In the genomic region with DNA sequence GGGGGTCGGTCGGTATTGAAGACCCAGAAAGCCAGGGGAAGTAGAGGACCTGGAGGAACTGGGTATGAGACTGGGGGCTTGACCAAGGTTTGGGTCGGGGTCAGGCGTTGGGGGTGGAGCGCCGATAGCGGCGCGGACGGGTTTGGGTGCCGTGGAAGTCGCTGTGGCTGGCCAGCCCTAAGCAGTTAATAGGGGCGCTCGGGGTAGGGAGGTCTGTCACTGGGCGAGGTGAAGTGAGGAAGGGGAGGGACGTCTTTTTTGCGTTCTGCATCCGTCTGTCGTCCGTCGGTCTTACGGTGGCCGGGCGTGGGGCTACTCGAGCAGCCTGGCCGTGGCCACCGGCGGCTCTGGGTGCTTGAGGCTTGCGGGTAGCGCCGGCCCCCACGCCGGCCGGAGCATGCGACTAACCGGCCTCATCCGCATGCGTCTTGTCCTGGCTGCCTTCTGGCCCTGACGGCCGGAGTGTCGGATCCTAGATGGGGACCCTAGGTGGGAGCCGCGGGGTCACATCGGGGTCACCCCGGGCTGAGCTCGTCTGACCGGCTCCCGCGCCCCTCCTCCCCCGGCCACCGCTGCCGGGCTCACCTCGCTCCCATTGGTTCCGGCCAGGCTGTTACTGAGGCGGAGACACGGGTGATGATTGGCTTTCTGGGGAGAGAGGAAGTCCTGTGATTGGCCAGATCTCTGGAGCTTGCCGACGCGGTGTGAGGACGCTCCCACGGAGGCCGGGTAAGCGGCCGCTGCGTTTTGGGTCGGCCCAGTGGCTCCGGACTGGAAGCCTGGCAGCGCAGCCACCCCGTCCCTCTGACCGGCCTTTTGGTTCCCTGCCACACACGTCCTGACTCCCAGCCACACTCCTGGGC, we compare ENCODE assay signal across 8 cellular contexts. TPM values are rescaled to one million over a fixed set of nuclear protein-coding genes. Genes with fewer than 3 reads are reported as not detected.
A peak's percentile ranks its signal among the peaks of the same experiment; 100 is the strongest.
DNase-seq lines count a peak whose midpoint lies in the region; ATAC-seq, FAIRE-seq and TF ChIP-seq lines count a peak whose summit lies in the region.

No MANE protein-coding gene starts in this region.

- TF ChIP-seq CTCF in right atrium auricular region (IDR thresholded peaks at IDR 0.05) (no peak), progenitor cell of endocrine pancreas (IDR thresholded peaks at IDR 0.05; ENCODE audit: unreplicated experiment) (no peak), vagina (IDR thresholded peaks at IDR 0.05) (no peak)

- DNase-seq in GM12891 (ENCODE audit: insufficient read length, low spot score) = peak; percentile 95
- peak; percentile 61 for DNase-seq in NCI-H1417 treated with DMSO at 0.1 percent for 48 hours (lab: John Stamatoyannopoulos, UW)
- peak; percentile 50 to 92 (median 78) for DNase-seq in T-helper 2 cell
- peak; percentile 55 to 96 (median 90) for DNase-seq in anterior cingulate cortex (lab: John Stamatoyannopoulos, UW)
- DNase-seq in right atrium auricular region (ENCODE audit: low spot score) = peak; percentile 97
- peak; percentile 83 for DNase-seq in progenitor cell of endocrine pancreas (ENCODE audit: low spot score, unreplicated experiment)
- DNase-seq in vagina (ENCODE audit: extremely low spot score in 2 of 2) = peak in 1 of 2 donors; percentile 98

- peaks cover 27% of the 10 kb centered on the region for H3K36me3 ChIP-seq in right atrium auricular region
- peaks cover 0 to 37% of the 10 kb centered on the region in 2 donors for H3K36me3 ChIP-seq in vagina

- peak; percentile 46 for ATAC-seq in HG02623 (IDR thresholded peaks at IDR 0.05; ENCODE audit: unreplicated experiment)

- H3K27me3 ChIP-seq in right atrium auricular region (no peaks in the 10 kb centered on the region), vagina (no peaks in the 10 kb centered on the region)

- H3K36me3 Mint-ChIP-seq in progenitor cell of endocrine pancreas (ENCODE audit: insufficient read depth) = peaks cover 14% of the 10 kb centered on the region

- H3K27me3 Mint-ChIP-seq in progenitor cell of endocrine pancreas = no peaks in the 10 kb centered on the region

- peak overlapping the region; percentile 94 for H3K4me3 Mint-ChIP-seq in progenitor cell of endocrine pancreas (ENCODE audit: low read depth)

- H3K4me1 ChIP-seq in right atrium auricular region (peaks cover 0 to 33% of the 10 kb centered on the region in 2 donors), vagina (peaks cover 54% of the 10 kb centered on the region)

- H3K9me3 Mint-ChIP-seq in progenitor cell of endocrine pancreas (ENCODE audit: low read depth) = no peaks in the 10 kb centered on the region

- TF ChIP-seq POLR2A in GM12891 (IDR thresholded peaks at IDR 0.05; ENCODE audit: low read depth, low read length) (peak; percentile 69), vagina (IDR thresholded peaks at IDR 0.05) (peak in 1 of 2 donors; percentile 65)

- H3K4me3 ChIP-seq in right atrium auricular region (peak overlapping the region; percentile 56 to 73), vagina (peak overlapping the region; percentile 58 to 69)

- H3K4me1 Mint-ChIP-seq in progenitor cell of endocrine pancreas (ENCODE audit: low read depth) = peaks cover 35% of the 10 kb centered on the region

- intact Hi-C loops in vagina (cut with DNase I) = loop anchor here (5.0 kb wide), 1 partner anchor 267 kb away; a partner anchor contains a TSS

- no peaks in the 10 kb centered on the region for H3K9me3 ChIP-seq in right atrium auricular region
- no peaks in the 10 kb centered on the region for H3K9me3 ChIP-seq in vagina

- FAIRE-seq in GM12891 (lab: Jason Lieb, UNC) = peak; percentile 98

- H3K27ac Mint-ChIP-seq in progenitor cell of endocrine pancreas = peak overlapping the region; percentile 97

- peak overlapping the region; percentile 98 to 100 for H3K27ac ChIP-seq in right atrium auricular region
- peak overlapping the region; percentile 99 for H3K27ac ChIP-seq in vagina

TF ChIP-seq in GM12891, 5 proteins besides CTCF, POLR2A, EP300 and RAD21:
- no peak for TF ChIP-seq POU2F2 (IDR thresholded peaks at IDR 0.05; ENCODE audit: low read depth, low read length)
- TF ChIP-seq TAF1 (IDR thresholded peaks at IDR 0.05; ENCODE audit: low read depth, low read length) = no peak; the same call in 1 of the 2 replicates
- no peak for TF ChIP-seq PAX5 (IDR thresholded peaks at IDR 0.05; ENCODE audit: insufficient read depth, low read length, severe bottlenecking)
- TF ChIP-seq SPI1 (IDR thresholded peaks at IDR 0.05; ENCODE audit: low read depth, low read length) = peak; percentile 82
- TF ChIP-seq POLR2AphosphoS5 (IDR thresholded peaks at IDR 0.05; ENCODE audit: low read depth, low read length) = peak; percentile 57

RNA-seq across cellular contexts. Expression of a gene that starts 10.3 kb away (rescaled TPM):
- 1.1 TPM for polyA plus RNA-seq in GM12891 (2012; ENCODE audit: low read depth, missing spikeins)
- total RNA-seq in right atrium auricular region (10 to 100 TPM; 42.5 to 53.2 TPM), progenitor cell of endocrine pancreas (11.3 and 15.8 TPM in 2 replicates), vagina (26.3 TPM)

RNA-seq across cellular contexts. Expression of a gene that starts 10.5 kb away (rescaled TPM):
- 13.5 TPM for polyA plus RNA-seq in GM12891 (2012; ENCODE audit: low read depth, missing spikeins)
- total RNA-seq in right atrium auricular region (10 to 100 TPM; 11.0 to 11.1 TPM), progenitor cell of endocrine pancreas (110 and 117 TPM in 2 replicates), vagina (12.5 TPM)

RNA-seq across cellular contexts. Expression of a gene that starts 12.8 kb away (rescaled TPM):
- polyA plus RNA-seq in GM12891 (2012; ENCODE audit: low read depth, missing spikeins) = 137 TPM
- total RNA-seq in right atrium auricular region (10 to 100 TPM; 77.1 to 85.0 TPM), progenitor cell of endocrine pancreas (63.4 and 70.0 TPM in 2 replicates), vagina (83.5 TPM)

RNA-seq across cellular contexts. Expression of a gene that starts 13.3 kb away (rescaled TPM):
- polyA plus RNA-seq in GM12891 (2012; ENCODE audit: low read depth, missing spikeins) = 3.7 TPM
- 1 to 10 TPM; 5.1 to 6.8 TPM for total RNA-seq in right atrium auricular region
- 16.3 and 18.2 TPM in 2 replicates for total RNA-seq in progenitor cell of endocrine pancreas
- 4.4 TPM for total RNA-seq in vagina

RNA-seq across cellular contexts. Expression of a gene that starts 44.1 kb away (rescaled TPM):
- 76.4 TPM for polyA plus RNA-seq in GM12891 (2012; ENCODE audit: low read depth, missing spikeins)
- total RNA-seq in right atrium auricular region = 10 to 100 TPM; 17.6 to 44.7 TPM
- total RNA-seq in progenitor cell of endocrine pancreas = 112 and 119 TPM in 2 replicates
- total RNA-seq in vagina = 128 TPM
